Comparison of ENCODE assay signal across 22 cellular contexts in genomic region chr2:163701399-163702195, GRCh38. TPM values are rescaled to one million over a fixed set of nuclear protein-coding genes. Genes with fewer than 3 reads are reported as not detected.
DNase-seq lines count a peak whose midpoint lies in the region; TF ChIP-seq lines count a peak whose summit lies in the region.
"Had no signal": no experiment of that assay in that cellular context is flagged by ENCODE, and none has a peak within 500 bp of the region (broad histone marks: within the 10 kb centered on the region; RNA-seq: fewer than 3 reads in every experiment).

No MANE protein-coding gene starts in this region.

- peaks cover 31% of the 10 kb centered on the region for H3K4me1 Mint-ChIP-seq in endodermal cell
- H3K4me1 Mint-ChIP-seq: IgD-negative memory B cell had no signal

- no peak overlapping the region for H3K4me3 ChIP-seq in cardiac muscle cell
- no peak overlapping the region for H3K4me3 ChIP-seq in right atrium auricular region
- no peak overlapping the region for H3K4me3 ChIP-seq in endodermal cell (ENCODE audit: low read length)
- H3K4me3 ChIP-seq in mesenchymal stem cell (ENCODE audit: insufficient read depth in 1 of 2, low read depth in 1 of 2, low read length in 2 of 2) = no peak overlapping the region
- H3K4me3 ChIP-seq in smooth muscle cell = no peak overlapping the region

- H3F3A ChIP-seq in smooth muscle cell (ENCODE audit: low read depth) = no peaks in the 10 kb centered on the region

- no peaks in the 10 kb centered on the region for H3K27me3 Mint-ChIP-seq in endodermal cell (ENCODE audit: insufficient read depth)
- H3K27me3 Mint-ChIP-seq: CD4-positive, alpha-beta T cell; IgD-negative memory B cell had no signal

- peak overlapping the region; percentile 10 for H3K27ac Mint-ChIP-seq in endodermal cell
- H3K27ac Mint-ChIP-seq: CD4-positive, alpha-beta T cell; IgD-negative memory B cell had no signal

- H4K8ac ChIP-seq in mesenchymal stem cell (ENCODE audit: low read length) = no peak overlapping the region

- H3K36me3 ChIP-seq in cardiac muscle cell (no peaks in the 10 kb centered on the region), right atrium auricular region (no peaks in the 10 kb centered on the region), endodermal cell (ENCODE audit: control insufficient read depth, insufficient read depth, low read length) (no peaks in the 10 kb centered on the region), mesenchymal stem cell (ENCODE audit: control insufficient read depth in 1 of 2, insufficient read depth in 2 of 2, low read depth in 1 of 2, low read length in 2 of 2) (no peaks in the 10 kb centered on the region), smooth muscle cell (ENCODE audit: low read depth) (no peaks in the 10 kb centered on the region)
- H3K36me3 ChIP-seq: BE2C had no signal

- no peak overlapping the region for H3K18ac ChIP-seq in mesenchymal stem cell (ENCODE audit: low read depth in 1 of 2, low read length in 2 of 2)

- H2AFZ ChIP-seq in mesenchymal stem cell (ENCODE audit: low read depth, low read length) = no peak overlapping the region
- H2AFZ ChIP-seq in smooth muscle cell (ENCODE audit: low read depth) = no peak overlapping the region

- WGBS in endodermal cell (ENCODE audit: insufficient coverage in 1 of 2, insufficient read length in 1 of 2), 2 experiments = 74 to 75% methylated on average over 4 to 7 of the region's 7 CpGs
- WGBS in mesenchymal stem cell = 60% methylated on average over 7 of the region's 7 CpGs
- WGBS in smooth muscle cell (ENCODE audit: low lambda C conversion rate) = 48% methylated on average over 7 of the region's 7 CpGs

- no peak overlapping the region for H3K4ac ChIP-seq in mesenchymal stem cell (ENCODE audit: low read depth in 1 of 2, low read length in 2 of 2)

- DNase-seq in cardiac muscle cell (ENCODE audit: low read depth in 1 of 2, low spot score in 1 of 2) (no peak), right atrium auricular region (ENCODE audit: low spot score) (no peak), endodermal cell (no peak), mesenchymal stem cell (peak; percentile 48), smooth muscle cell (lab: John Stamatoyannopoulos, UW; ENCODE audit: unreplicated experiment) (no peak), SW480 (ENCODE audit: low spot score) (no peak), glomerular visceral epithelial cell (ENCODE audit: extremely low spot score) (no peak), NCI-H187 treated with DMSO at 0.1 percent for 48 hours (lab: John Stamatoyannopoulos, UW) (no peak)
- DNase-seq: BE2C; Caco-2; CD4-positive, alpha-beta T cell; DMS153; GDM1; H7; Karpas-422; NCI-H1417 treated with DMSO at 0.1 percent for 48 hours; NCI-H1930; NCI-H226; NCI-H524; RPMI8226 had no signal

- no peak overlapping the region for H2BK120ac ChIP-seq in mesenchymal stem cell (ENCODE audit: low read depth, low read length)

- TF ChIP-seq CTCF in cardiac muscle cell (IDR thresholded peaks at IDR 0.05; ENCODE audit: low read depth, low read length) = no peak
- no peak for TF ChIP-seq CTCF in right atrium auricular region (IDR thresholded peaks at IDR 0.05)
- no peak for TF ChIP-seq CTCF in endodermal cell (conservative IDR thresholded peaks at IDR 0.05)
- no peak for TF ChIP-seq CTCF in smooth muscle cell (IDR thresholded peaks at IDR 0.05; ENCODE audit: borderline replicate concordance, insufficient read depth, poor library complexity, severe bottlenecking)

- H3K4me1 ChIP-seq in cardiac muscle cell (ENCODE audit: low read depth) = peaks cover 66% of the 10 kb centered on the region
- peaks cover 0 to 41% of the 10 kb centered on the region in 2 donors for H3K4me1 ChIP-seq in right atrium auricular region
- H3K4me1 ChIP-seq in endodermal cell (ENCODE audit: control insufficient read depth, insufficient read depth, low read length) = no peaks in the 10 kb centered on the region
- peaks cover 3% of the 10 kb centered on the region for H3K4me1 ChIP-seq in mesenchymal stem cell (ENCODE audit: control insufficient read depth, insufficient read depth, low read depth, low read length)
- H3K4me1 ChIP-seq in smooth muscle cell (ENCODE audit: low read depth) = peaks cover 30% of the 10 kb centered on the region
- H3K4me1 ChIP-seq: BE2C had no signal

- H3K27me3 ChIP-seq in cardiac muscle cell (no peaks in the 10 kb centered on the region), right atrium auricular region (no peaks in the 10 kb centered on the region), endodermal cell (ENCODE audit: control insufficient read depth, insufficient read depth, low read length, poor library complexity, severe bottlenecking) (peaks cover 12% of the 10 kb centered on the region), mesenchymal stem cell (ENCODE audit: control insufficient read depth in 1 of 2, insufficient read depth in 1 of 2, low read length in 2 of 2) (no peaks in the 10 kb centered on the region), smooth muscle cell (ENCODE audit: low read depth) (no peaks in the 10 kb centered on the region)
- H3K27me3 ChIP-seq: BE2C had no signal

- H3K36me3 Mint-ChIP-seq in endodermal cell (ENCODE audit: low read depth) = no peaks in the 10 kb centered on the region
- H3K36me3 Mint-ChIP-seq: IgD-negative memory B cell had no signal

- no peak overlapping the region for H3K14ac ChIP-seq in mesenchymal stem cell (ENCODE audit: low read length in 2 of 2)

- H3K79me2 ChIP-seq in smooth muscle cell (ENCODE audit: low read depth) = peaks cover 2% of the 10 kb centered on the region

- H3K9ac ChIP-seq in endodermal cell (ENCODE audit: extremely low read depth, low read length, poor library complexity, severe bottlenecking) (no peak overlapping the region), mesenchymal stem cell (ENCODE audit: low read length) (no peak overlapping the region), smooth muscle cell (ENCODE audit: low read depth) (no peak overlapping the region)

- H3K4me2 ChIP-seq in mesenchymal stem cell (ENCODE audit: low read length, poor library complexity, severe bottlenecking) = no peak overlapping the region
- H3K4me2 ChIP-seq in smooth muscle cell = peak overlapping the region; percentile 28

- no peak overlapping the region for H3K23ac ChIP-seq in mesenchymal stem cell (ENCODE audit: low read length in 2 of 2)

- H4K20me1 ChIP-seq in smooth muscle cell (ENCODE audit: low read depth) = no peaks in the 10 kb centered on the region

- H2BK15ac ChIP-seq in mesenchymal stem cell (ENCODE audit: low read depth, poor library complexity, severe bottlenecking) = no peak overlapping the region

- peaks cover 3% of the 10 kb centered on the region for H3K79me1 ChIP-seq in mesenchymal stem cell (replicated peaks; ENCODE audit: low read length, poor library complexity, severe bottlenecking)

- H2AK5ac ChIP-seq in mesenchymal stem cell (ENCODE audit: low read length, severe bottlenecking) = no peak overlapping the region

- no peak overlapping the region for H3K4me3 Mint-ChIP-seq in endodermal cell
- H3K4me3 Mint-ChIP-seq: CD4-positive, alpha-beta T cell; IgD-negative memory B cell had no signal

- no peaks in the 10 kb centered on the region for H3K9me3 Mint-ChIP-seq in endodermal cell
- H3K9me3 Mint-ChIP-seq: CD4-positive, alpha-beta T cell; IgD-negative memory B cell had no signal

- H4K91ac ChIP-seq in mesenchymal stem cell (ENCODE audit: low read length) = no peak overlapping the region

- H3K27ac ChIP-seq in cardiac muscle cell (peak overlapping the region; percentile 83), right atrium auricular region (peak overlapping the region in 1 of 2 donors; percentile 45), endodermal cell (ENCODE audit: low read depth, low read length) (no peak overlapping the region), mesenchymal stem cell (ENCODE audit: low read length, poor library complexity, severe bottlenecking) (no peak overlapping the region), smooth muscle cell (ENCODE audit: low read depth) (no peak overlapping the region)
- H3K27ac ChIP-seq: HL-60 had no signal

- no peak overlapping the region for H2BK5ac ChIP-seq in mesenchymal stem cell (ENCODE audit: low read depth, low read length, poor library complexity, severe bottlenecking)

- H2BK12ac ChIP-seq in mesenchymal stem cell (ENCODE audit: low read length in 2 of 2) = no peak overlapping the region

- no peaks in the 10 kb centered on the region for H3K9me3 ChIP-seq in cardiac muscle cell (ENCODE audit: low read depth)
- H3K9me3 ChIP-seq in right atrium auricular region = no peaks in the 10 kb centered on the region
- H3K9me3 ChIP-seq in endodermal cell (ENCODE audit: control insufficient read depth, low read length) = no peaks in the 10 kb centered on the region
- H3K9me3 ChIP-seq in mesenchymal stem cell (ENCODE audit: control insufficient read depth, low read length) = no peaks in the 10 kb centered on the region
- H3K9me3 ChIP-seq in smooth muscle cell (replicated peaks; ENCODE audit: low read depth) = no peaks in the 10 kb centered on the region
- H3K9me3 ChIP-seq: BE2C, Caco-2 had no signal

RNA-seq across cellular contexts. Expression of gene FIGN, which starts 34.2 kb away (rescaled TPM):
- total RNA-seq in cardiac muscle cell (23.1 and 51.0 TPM in 2 replicates), right atrium auricular region (1 to 10 TPM; 8.9 to 9.8 TPM), endodermal cell (10 to 100 TPM; 18.6 to 20.5 TPM), smooth muscle cell (4.8 and 5.6 TPM in 2 replicates)
- polyA plus RNA-seq in cardiac muscle cell (12.6 and 26.8 TPM in 2 replicates), smooth muscle cell (0.71 and 1.0 TPM in 2 replicates)
- polyA plus RNA-seq in endodermal cell (2013, experiment 1 of 2) = 28.1 TPM
- 27.9 TPM for polyA plus RNA-seq in endodermal cell (2013, experiment 2 of 2)
- 6.1 TPM for polyA plus RNA-seq in mesenchymal stem cell (2013, experiment 1 of 2)
- 5.7 TPM for polyA plus RNA-seq in mesenchymal stem cell (2013, experiment 2 of 2)
- total RNA-seq: Caco-2; CD4-positive, alpha-beta T cell had no signal
- polyA plus RNA-seq: IgD-negative memory B cell had no signal
